1 cellular context compared by ENCODE assay signal in the genomic region with DNA sequence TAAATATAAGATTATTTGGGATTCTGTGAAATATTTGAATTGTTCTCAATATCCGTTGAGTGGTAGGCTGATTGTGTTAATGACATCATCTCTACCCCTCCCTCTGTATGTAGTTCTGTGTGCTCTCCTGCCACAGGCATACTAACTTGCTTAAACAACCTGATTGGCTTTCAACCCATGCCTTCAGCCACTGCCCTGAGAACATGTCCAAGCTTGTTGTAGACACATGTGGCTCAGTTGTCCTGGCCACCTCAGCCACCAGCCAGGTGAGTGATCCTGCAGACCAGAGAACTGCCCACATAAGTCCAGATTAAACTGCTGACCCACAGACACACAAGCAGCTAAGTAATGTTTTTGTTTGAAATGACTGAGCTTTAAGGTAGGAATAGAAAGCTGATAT.
TF ChIP-seq lines count a peak whose summit lies in the region.

No MANE protein-coding gene starts in this region.

TF ChIP-seq in HepG2, 621 proteins besides CTCF, POLR2A, EP300 and RAD21:
- TF ChIP-seq PLRG1 (conservative IDR thresholded peaks at IDR 0.05) (no peak), AGO1 (IDR thresholded peaks at IDR 0.05; ENCODE audit: low read depth, low read length, poor library complexity, severe bottlenecking) (no peak), ATF7 (IDR thresholded peaks at IDR 0.05) (peak; percentile 38; the same call in 1 of the 2 replicates), ATF7 (CRISPR knock-in tag; IDR thresholded peaks at IDR 0.05) (no peak)
- TF ChIP-seq, protein P1, sequence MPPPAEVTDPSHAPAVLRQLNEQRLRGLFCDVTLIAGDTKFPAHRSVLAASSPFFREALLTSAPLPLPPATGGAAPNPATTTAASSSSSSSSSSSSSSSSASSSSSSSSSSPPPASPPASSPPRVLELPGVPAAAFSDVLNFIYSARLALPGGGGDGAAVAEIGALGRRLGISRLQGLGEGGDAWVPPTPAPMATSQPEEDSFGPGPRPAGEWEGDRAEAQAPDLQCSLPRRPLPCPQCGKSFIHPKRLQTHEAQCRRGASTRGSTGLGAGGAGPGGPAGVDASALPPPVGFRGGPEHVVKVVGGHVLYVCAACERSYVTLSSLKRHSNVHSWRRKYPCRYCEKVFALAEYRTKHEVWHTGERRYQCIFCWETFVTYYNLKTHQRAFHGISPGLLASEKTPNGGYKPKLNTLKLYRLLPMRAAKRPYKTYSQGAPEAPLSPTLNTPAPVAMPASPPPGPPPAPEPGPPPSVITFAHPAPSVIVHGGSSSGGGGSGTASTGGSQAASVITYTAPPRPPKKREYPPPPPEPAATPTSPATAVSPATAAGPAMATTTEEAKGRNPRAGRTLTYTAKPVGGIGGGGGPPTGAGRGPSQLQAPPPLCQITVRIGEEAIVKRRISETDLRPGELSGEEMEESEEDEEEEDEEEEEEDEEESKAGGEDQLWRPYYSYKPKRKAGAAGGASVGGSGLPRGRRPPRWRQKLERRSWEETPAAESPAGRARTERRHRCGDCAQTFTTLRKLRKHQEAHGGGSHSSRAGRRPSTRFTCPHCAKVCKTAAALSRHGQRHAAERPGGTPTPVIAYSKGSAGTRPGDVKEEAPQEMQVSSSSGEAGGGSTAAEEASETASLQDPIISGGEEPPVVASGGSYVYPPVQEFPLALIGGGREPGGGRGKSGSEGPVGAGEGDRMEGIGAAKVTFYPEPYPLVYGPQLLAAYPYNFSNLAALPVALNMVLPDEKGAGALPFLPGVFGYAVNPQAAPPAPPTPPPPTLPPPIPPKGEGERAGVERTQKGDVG (CRISPR knock-in tag; IDR thresholded peaks at IDR 0.05; ENCODE audit: borderline replicate concordance): no peak
TF ChIP-seq in HepG2: peak in this region for 1.
